ENCODE assay signal across 11 cellular contexts in the genomic region with DNA sequence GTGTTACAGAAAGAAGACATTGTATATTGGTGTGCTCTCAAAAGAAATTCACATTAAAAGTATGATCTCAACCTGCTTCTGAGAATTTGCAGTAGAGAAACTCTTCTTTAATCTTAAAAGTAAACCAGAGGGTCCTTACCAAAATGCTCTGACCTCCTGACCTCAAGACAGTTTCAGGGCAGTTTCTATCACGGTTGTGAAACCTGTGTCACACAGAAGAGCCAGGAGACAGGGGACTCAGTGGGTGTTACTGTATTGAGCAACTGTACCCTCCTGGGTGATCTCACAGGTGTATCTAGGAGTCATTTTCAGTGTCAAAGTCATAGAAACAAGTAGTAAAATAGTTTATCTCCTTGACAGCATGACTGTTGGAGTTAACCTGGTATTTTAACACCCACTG.
A peak's percentile ranks its signal among the peaks of the same experiment; 100 is the strongest.
DNase-seq lines count a peak whose midpoint lies in the region; ATAC-seq and TF ChIP-seq lines count a peak whose summit lies in the region.
"Had no signal": no experiment of that assay in that cellular context is flagged by ENCODE, and none has a peak within 500 bp of the region (broad histone marks: within the 10 kb centered on the region; RNA-seq: fewer than 3 reads in every experiment).

No MANE protein-coding gene starts in this region.

- H3K4me1 Mint-ChIP-seq in activated CD4-positive, alpha-beta memory T cell treated with anti-CD3 and anti-CD28 coated beads for 36 hours (ENCODE audit: low read depth): no peaks in the 10 kb centered on the region
- H3K4me1 Mint-ChIP-seq in activated CD4-positive, alpha-beta memory T cell treated with anti-CD3 and anti-CD28 coated beads, Interleukin-2, amount 10 ng/mL, durations not matched to agents 7 days and 5 days: no peaks in the 10 kb centered on the region

- H3K4me1 ChIP-seq in OCI-LY7 (ENCODE audit: insufficient read depth, low read length, poor library complexity, severe bottlenecking): no peaks in the 10 kb centered on the region
- H3K4me1 ChIP-seq: Peyer's patch had no signal

- no peaks in the 10 kb centered on the region for H3K36me3 Mint-ChIP-seq in activated CD4-positive, alpha-beta memory T cell treated with anti-CD3 and anti-CD28 coated beads for 36 hours
- no peaks in the 10 kb centered on the region for H3K36me3 Mint-ChIP-seq in activated CD4-positive, alpha-beta memory T cell treated with anti-CD3 and anti-CD28 coated beads, Interleukin-2, amount 10 ng/mL, durations not matched to agents 7 days and 5 days (ENCODE audit: low read depth)

- H3K9me3 ChIP-seq in OCI-LY7 (ENCODE audit: low read length): peaks cover 4% of the 10 kb centered on the region; the same call in 1 of the 2 replicates
- H3K9me3 ChIP-seq: Peyer's patch had no signal

- intact Hi-C loops in activated CD4-positive, alpha-beta memory T cell treated with anti-CD3 and anti-CD28 coated beads for 36 hours (cut with micrococcal nuclease): no loop called here
- intact Hi-C loops in OCI-LY7 (cut with micrococcal nuclease; ENCODE audit: unreplicated experiment): no loop called here

- H4K20me1 ChIP-seq in OCI-LY7 (ENCODE audit: insufficient read depth, low read length): no peaks in the 10 kb centered on the region

- no peaks in the 10 kb centered on the region for H3K9me2 ChIP-seq in OCI-LY7 (ENCODE audit: insufficient read depth, low read length)

- BruUV-seq in OCI-LY7 (replicated peaks; lab: Mats Ljungman, UMichigan): no TSS peak

- H3K36me3 ChIP-seq in OCI-LY7 (ENCODE audit: insufficient read depth, low read length): no peaks in the 10 kb centered on the region
- H3K36me3 ChIP-seq: Peyer's patch had no signal

- no peak overlapping the region for H3K4me3 Mint-ChIP-seq in activated CD4-positive, alpha-beta memory T cell treated with anti-CD3 and anti-CD28 coated beads for 36 hours
- H3K4me3 Mint-ChIP-seq in activated CD4-positive, alpha-beta memory T cell treated with anti-CD3 and anti-CD28 coated beads, Interleukin-2, amount 10 ng/mL, durations not matched to agents 7 days and 5 days: no peak overlapping the region
- H3K4me3 Mint-ChIP-seq: T-helper 2 cell treated with Interferon-gamma antibody and Interleukin-4, amounts not matched to agents 5 μg/mL and 100 μg/mL, for 36 hours had no signal

- peak overlapping the region; percentile 7; the same call in 1 of the 2 replicates for H2AFZ ChIP-seq in OCI-LY7 (ENCODE audit: low read length)

- POLR2A ChIA-PET in activated CD4-positive, alpha-beta memory T cell treated with anti-CD3 and anti-CD28 coated beads for 36 hours (lab: Charles Lee): no interaction called here
- POLR2A ChIA-PET in activated CD4-positive, alpha-beta memory T cell treated with anti-CD3 and anti-CD28 coated beads, Interleukin-2, amount 10 ng/mL, durations not matched to agents 7 days and 5 days (lab: Charles Lee): no interaction called here
- POLR2A ChIA-PET in OCI-LY7 (lab: Charles Lee): interaction anchor here (1.0 to 1.1 kb wide), 2 partner anchors 11 to 124 kb away, joined by 3 to 4 read pairs; no protein-coding TSS in a partner anchor

- CTCF ChIA-PET in activated CD4-positive, alpha-beta memory T cell treated with anti-CD3 and anti-CD28 coated beads for 36 hours (lab: Charles Lee): no interaction called here
- CTCF ChIA-PET in activated CD4-positive, alpha-beta memory T cell treated with anti-CD3 and anti-CD28 coated beads, Interleukin-2, amount 10 ng/mL, durations not matched to agents 7 days and 5 days (lab: Charles Lee): no interaction called here
- CTCF ChIA-PET in OCI-LY7 (lab: Charles Lee; ENCODE audit: unreplicated experiment): no interaction called here

- DNase-seq in activated CD4-positive, alpha-beta memory T cell treated with anti-CD3 and anti-CD28 coated beads for 36 hours: peak; percentile 9
- no peak for DNase-seq in activated CD4-positive, alpha-beta memory T cell treated with anti-CD3 and anti-CD28 coated beads, Interleukin-2, amount 10 ng/mL, durations not matched to agents 7 days and 5 days
- DNase-seq in OCI-LY7 (ENCODE audit: low spot score): no peak
- no peak for DNase-seq in pons (ENCODE audit: low spot score)
- no peak for DNase-seq in foreskin melanocyte
- DNase-seq in NCI-H1417 (lab: John Stamatoyannopoulos, UW): no peak
- DNase-seq: NCI-H2029 treated with DMSO at 0.1 percent for 48 hours, Peyer's patch had no signal

- H3K27me3 Mint-ChIP-seq in activated CD4-positive, alpha-beta memory T cell treated with anti-CD3 and anti-CD28 coated beads for 36 hours: peaks cover 5% of the 10 kb centered on the region
- peaks cover 2% of the 10 kb centered on the region for H3K27me3 Mint-ChIP-seq in activated CD4-positive, alpha-beta memory T cell treated with anti-CD3 and anti-CD28 coated beads, Interleukin-2, amount 10 ng/mL, durations not matched to agents 7 days and 5 days

- H3K27ac ChIP-seq in OCI-LY7 (ENCODE audit: low read depth, low read length, poor library complexity, severe bottlenecking): no peak overlapping the region
- H3K27ac ChIP-seq: Peyer's patch had no signal

- no peak overlapping the region for H3K4me3 ChIP-seq in OCI-LY7 (ENCODE audit: low read depth, low read length, poor library complexity, severe bottlenecking)
- H3K4me3 ChIP-seq: Peyer's patch had no signal

- no peak for TF ChIP-seq CTCF in OCI-LY7 (conservative IDR thresholded peaks at IDR 0.05; ENCODE audit: low read length)

- no peaks in the 10 kb centered on the region for H3K9me3 Mint-ChIP-seq in activated CD4-positive, alpha-beta memory T cell treated with anti-CD3 and anti-CD28 coated beads for 36 hours
- no peaks in the 10 kb centered on the region for H3K9me3 Mint-ChIP-seq in activated CD4-positive, alpha-beta memory T cell treated with anti-CD3 and anti-CD28 coated beads, Interleukin-2, amount 10 ng/mL, durations not matched to agents 7 days and 5 days
- H3K9me3 Mint-ChIP-seq: T-helper 2 cell treated with Interferon-gamma antibody and Interleukin-4, amounts not matched to agents 5 μg/mL and 100 μg/mL, for 36 hours had no signal

- no peak overlapping the region for H3K4me2 ChIP-seq in OCI-LY7 (ENCODE audit: low read length)

- H3K27ac Mint-ChIP-seq in activated CD4-positive, alpha-beta memory T cell treated with anti-CD3 and anti-CD28 coated beads for 36 hours: no peak overlapping the region
- H3K27ac Mint-ChIP-seq in activated CD4-positive, alpha-beta memory T cell treated with anti-CD3 and anti-CD28 coated beads, Interleukin-2, amount 10 ng/mL, durations not matched to agents 7 days and 5 days: no peak overlapping the region
- H3K27ac Mint-ChIP-seq: T-helper 2 cell treated with Interferon-gamma antibody and Interleukin-4, amounts not matched to agents 5 μg/mL and 100 μg/mL, for 36 hours had no signal

- no peaks in the 10 kb centered on the region for H3K79me2 ChIP-seq in OCI-LY7 (ENCODE audit: insufficient read depth, low read depth, low read length)

- peak; percentile 73 for ATAC-seq in GM21367 (IDR thresholded peaks at IDR 0.05; ENCODE audit: unreplicated experiment)
- peak; percentile 94 for ATAC-seq in HG02981 (IDR thresholded peaks at IDR 0.05; ENCODE audit: unreplicated experiment)
